ENCODE assay signal across 17 cellular contexts in genomic region chr9:20376780-20377179, GRCh38.
DNase-seq lines count a peak whose midpoint lies in the region; ATAC-seq and TF ChIP-seq lines count a peak whose summit lies in the region.
"Had no signal": no experiment of that assay in that cellular context is flagged by ENCODE, and none has a peak within 500 bp of the region (broad histone marks: within the 10 kb centered on the region; RNA-seq: fewer than 3 reads in every experiment).

No MANE protein-coding gene starts in this region.

- no peak overlapping the region for H3K27ac ChIP-seq in caudate nucleus (ENCODE audit: low read depth, low read length)
- H3K27ac ChIP-seq: gastroesophageal sphincter, SJSA1 had no signal

- ATAC-seq in GM21786 (IDR thresholded peaks at IDR 0.05; ENCODE audit: unreplicated experiment) (peak; percentile 55), mucosa of descending colon (peak; percentile 37), HG02642 (IDR thresholded peaks at IDR 0.05; ENCODE audit: poor library complexity, unreplicated experiment) (no peak), HG03460 (IDR thresholded peaks at IDR 0.05; ENCODE audit: unreplicated experiment) (no peak)
- ATAC-seq in activated naive CD4-positive, alpha-beta T cell treated with anti-CD3 and anti-CD28 coated beads, Interleukin-2, amount 50 U/mL, for 72 hours = no peak
- ATAC-seq: gastroesophageal sphincter had no signal

- intact Hi-C loops in activated naive CD4-positive, alpha-beta T cell treated with anti-CD3 and anti-CD28 coated beads for 36 hours (cut with micrococcal nuclease) = loop anchor here (1.0 to 5.0 kb wide), 3 partner anchors 7 to 246 kb away; partner anchors contain the start of gene MLLT3
- intact Hi-C loops in mucosa of descending colon (cut with DNase I, micrococcal nuclease) = no loop called here

- peak overlapping the region; percentile 58 for H3K4me3 Mint-ChIP-seq in activated naive CD4-positive, alpha-beta T cell treated with anti-CD3 and anti-CD28 coated beads for 36 hours

- DNase-seq in activated naive CD4-positive, alpha-beta T cell treated with anti-CD3 and anti-CD28 coated beads for 36 hours = no peak
- DNase-seq in activated naive CD4-positive, alpha-beta T cell treated with Interleukin-2 at 50 U/mL for 16 hours = no peak
- no peak for DNase-seq in activated naive CD4-positive, alpha-beta T cell treated with anti-CD3 and anti-CD28 coated beads, Interleukin-2, amount 50 U/mL, for 72 hours (ENCODE audit: low spot score in 2 of 2)
- DNase-seq in mucosa of descending colon = no peak
- no peak for DNase-seq in caudate nucleus (lab: John Stamatoyannopoulos, UW)
- DNase-seq: cerebellar nuclear complex, COR-L47, GDM1, mammary epithelial cell, NCI-H187, NCI-H510A had no signal

- H3K27ac Mint-ChIP-seq in activated naive CD4-positive, alpha-beta T cell treated with anti-CD3 and anti-CD28 coated beads for 36 hours = peak overlapping the region; percentile 76
- peak overlapping the region; percentile 29 to 80 for H3K27ac Mint-ChIP-seq in activated naive CD4-positive, alpha-beta T cell treated with anti-CD3 and anti-CD28 coated beads, Interleukin-2, amount 50 U/mL, for 72 hours

- H3K9me3 ChIP-seq in mucosa of descending colon = no peaks in the 10 kb centered on the region
- H3K9me3 ChIP-seq: gastroesophageal sphincter, HAP-1, SJSA1 had no signal

- H3K4me3 ChIP-seq in mucosa of descending colon = no peak overlapping the region
- H3K4me3 ChIP-seq: gastroesophageal sphincter, HAP-1, SJSA1 had no signal

- no peak for TF ChIP-seq CTCF in mucosa of descending colon (IDR thresholded peaks at IDR 0.05)

- H3K27me3 Mint-ChIP-seq in activated naive CD4-positive, alpha-beta T cell treated with anti-CD3 and anti-CD28 coated beads for 36 hours (ENCODE audit: low read depth) = no peaks in the 10 kb centered on the region

- H3K9me3 Mint-ChIP-seq in activated naive CD4-positive, alpha-beta T cell treated with anti-CD3 and anti-CD28 coated beads for 36 hours = no peaks in the 10 kb centered on the region
- H3K9me3 Mint-ChIP-seq in activated naive CD4-positive, alpha-beta T cell treated with anti-CD3 and anti-CD28 coated beads, Interleukin-2, amount 50 U/mL, for 72 hours = no peaks in the 10 kb centered on the region

- H3K36me3 ChIP-seq in mucosa of descending colon (ENCODE audit: low read depth) = no peaks in the 10 kb centered on the region
- H3K36me3 ChIP-seq: gastroesophageal sphincter, HAP-1, SJSA1 had no signal

- H3K36me3 Mint-ChIP-seq in activated naive CD4-positive, alpha-beta T cell treated with anti-CD3 and anti-CD28 coated beads for 36 hours (ENCODE audit: low read depth) = no peaks in the 10 kb centered on the region
- peaks cover 0 to 24% of the 10 kb centered on the region in 2 donors for H3K36me3 Mint-ChIP-seq in activated naive CD4-positive, alpha-beta T cell treated with anti-CD3 and anti-CD28 coated beads, Interleukin-2, amount 50 U/mL, for 72 hours

- H3K4me1 ChIP-seq in mucosa of descending colon (ENCODE audit: low read depth) = peaks cover 21% of the 10 kb centered on the region
- H3K4me1 ChIP-seq: gastroesophageal sphincter had no signal

- peaks cover 63% of the 10 kb centered on the region for H3K4me1 Mint-ChIP-seq in activated naive CD4-positive, alpha-beta T cell treated with anti-CD3 and anti-CD28 coated beads for 36 hours (ENCODE audit: low read depth)

- CTCF ChIA-PET in activated naive CD4-positive, alpha-beta T cell treated with anti-CD3 and anti-CD28 coated beads for 36 hours (lab: Charles Lee) = interaction anchor here (0.6 to 1.7 kb wide), 5 partner anchors 18 to 958 kb away, joined by 3 to 9 read pairs (median 3); partner anchors contain the start of gene KLHL9

Comparison
In these comparisons a context has a peak if more than half of its experiments do, and no peak if none do; other contexts are left out.
1. ATAC-seq: peak in GM21786 (single experiment) and mucosa of descending colon (single experiment); none in activated naive CD4-positive, alpha-beta T cell treated with anti-CD3 and anti-CD28 coated beads, Interleukin-2, amount 50 U/mL, for 72 hours (0 of 2), HG02642 (single experiment) and HG03460 (single experiment).